Comparison of ENCODE assay signal across 1 cellular context in the genomic region with DNA sequence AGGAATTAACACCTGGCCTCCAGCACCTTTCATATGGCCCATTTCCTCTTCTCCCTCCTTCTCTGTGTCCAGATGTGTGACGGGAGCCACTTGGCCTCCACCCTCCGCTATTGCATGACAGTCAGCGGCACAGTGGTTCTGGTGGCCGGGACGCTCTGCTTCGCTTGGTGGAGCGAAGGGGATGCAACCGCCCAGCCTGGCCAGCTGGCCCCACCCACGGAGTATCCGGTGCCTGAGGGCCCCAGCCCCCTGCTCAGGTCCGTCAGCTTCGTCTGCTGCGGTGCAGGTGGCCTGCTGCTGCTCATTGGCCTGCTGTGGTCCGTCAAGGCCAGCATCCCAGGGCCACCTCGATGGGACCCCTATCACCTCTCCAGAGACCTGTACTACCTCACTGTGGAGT.
TF ChIP-seq lines count a peak whose summit lies in the region.

No MANE protein-coding gene starts in this region.

TF ChIP-seq in IMR-90, 13 proteins besides CTCF, POLR2A, EP300 and RAD21 (continued from another document):
- TF ChIP-seq, protein P1, sequence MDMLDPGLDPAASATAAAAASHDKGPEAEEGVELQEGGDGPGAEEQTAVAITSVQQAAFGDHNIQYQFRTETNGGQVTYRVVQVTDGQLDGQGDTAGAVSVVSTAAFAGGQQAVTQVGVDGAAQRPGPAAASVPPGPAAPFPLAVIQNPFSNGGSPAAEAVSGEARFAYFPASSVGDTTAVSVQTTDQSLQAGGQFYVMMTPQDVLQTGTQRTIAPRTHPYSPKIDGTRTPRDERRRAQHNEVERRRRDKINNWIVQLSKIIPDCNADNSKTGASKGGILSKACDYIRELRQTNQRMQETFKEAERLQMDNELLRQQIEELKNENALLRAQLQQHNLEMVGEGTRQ (IDR thresholded peaks at IDR 0.05; ENCODE audit: low read depth, low read length): no peak
- TF ChIP-seq BHLHE40 (IDR thresholded peaks at IDR 0.05; ENCODE audit: low read depth, low read length) (no peak), FOS (IDR thresholded peaks at IDR 0.05; ENCODE audit: low read depth, low read length) (no peak)
TF ChIP-seq in IMR-90: peak in this region for 0.
